8 cellular contexts compared by ENCODE assay signal in the genomic region with DNA sequence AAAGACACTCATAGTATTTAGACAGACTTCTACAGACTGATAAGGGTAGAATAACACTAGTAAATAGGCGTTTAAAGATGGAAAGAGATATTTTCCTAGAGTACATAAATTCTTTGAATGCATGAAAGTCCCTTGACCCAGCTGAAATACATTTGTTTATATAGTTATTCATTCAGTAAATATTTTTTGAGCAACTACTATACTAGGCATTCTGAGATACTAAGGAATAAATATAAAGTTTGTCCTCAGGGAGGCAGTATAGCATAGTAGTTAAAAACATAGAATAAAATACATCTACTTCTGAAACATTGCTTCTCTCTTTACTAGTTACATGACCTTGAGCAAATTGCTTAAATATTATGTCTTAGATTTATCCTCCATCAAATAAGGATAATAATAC. TPM values are rescaled to one million over a fixed set of nuclear protein-coding genes. Genes with fewer than 3 reads are reported as not detected.
DNase-seq lines count a peak whose midpoint lies in the region; ATAC-seq and TF ChIP-seq lines count a peak whose summit lies in the region.

No MANE protein-coding gene starts in this region.

- no peak for DNase-seq in AG04450 (ENCODE audit: low read depth, low spot score)
- DNase-seq in OCI-M1 (lab: John Stamatoyannopoulos, UW): peak; percentile 58
- DNase-seq in foreskin keratinocyte: peak in 1 of 2 donors; percentile 3
- DNase-seq in nucleus accumbens (lab: John Stamatoyannopoulos, UW): no peak
- no peak for DNase-seq in activated CD4-positive, alpha-beta T cell treated with anti-CD3 and anti-CD28 coated beads for 4 hours

- H3K27me3 ChIP-seq in AG04450 (ENCODE audit: control insufficient read depth, insufficient read depth, low read length) (no peaks in the 10 kb centered on the region), foreskin keratinocyte (no peaks in the 10 kb centered on the region)

- CTCF ChIA-PET in AG04450 (lab: Charles Lee): interaction anchor here (0.6 to 2.7 kb wide), 4 partner anchors 9 to 872 kb away, joined by 3 to 29 read pairs (median 8); no protein-coding TSS in a partner anchor

- no peak overlapping the region for H3K4me3 ChIP-seq in AG04450 (ENCODE audit: low read depth, low read length)

- H3K27ac ChIP-seq in AG04450 (ENCODE audit: low read depth, low read length) (no peak overlapping the region), foreskin keratinocyte (no peak overlapping the region)

- POLR2A ChIA-PET in AG04450 (lab: Yijun Ruan, JAX): no interaction called here

- H3K4me1 ChIP-seq in foreskin keratinocyte: no peaks in the 10 kb centered on the region

- peak; percentile 74 for ATAC-seq in GM18870 (IDR thresholded peaks at IDR 0.05; ENCODE audit: unreplicated experiment)
- peak; percentile 19 for ATAC-seq in foreskin keratinocyte
- ATAC-seq in HG03196 (IDR thresholded peaks at IDR 0.05; ENCODE audit: unreplicated experiment): no peak
- ATAC-seq in HG02973 (IDR thresholded peaks at IDR 0.05; ENCODE audit: unreplicated experiment): no peak

- H3K9me3 ChIP-seq in AG04450 (ENCODE audit: control insufficient read depth, insufficient read depth, low read length): no peaks in the 10 kb centered on the region

- TF ChIP-seq CTCF in AG04450 (IDR thresholded peaks at IDR 0.05; ENCODE audit: low read depth, low read length) (peak; percentile 15; the same call in 1 of the 2 replicates), foreskin keratinocyte (conservative IDR thresholded peaks at IDR 0.05) (peak; percentile 50)

RNA-seq across cellular contexts. Expression of a gene that starts 27.4 kb away (rescaled TPM):
- polyA plus RNA-seq in AG04450 (2011; rRNA removed) (3.6 and 3.7 TPM in 2 replicates), foreskin keratinocyte (6.2 and 8.1 TPM in 2 replicates)
- polyA minus RNA-seq in AG04450 (2011; rRNA and poly(A)+ RNA removed): 1.0 TPM in 1 of 2 replicates, not detected in the other
- total RNA-seq in foreskin keratinocyte: 1.7 and 2.4 TPM in 2 replicates

RNA-seq across cellular contexts. Expression of a gene that starts 27.6 kb away (rescaled TPM):
- 186 and 276 TPM in 2 replicates for polyA plus RNA-seq in AG04450 (2011; rRNA removed)
- 29.8 and 50.2 TPM in 2 replicates for polyA minus RNA-seq in AG04450 (2011; rRNA and poly(A)+ RNA removed)
- total RNA-seq in foreskin keratinocyte: 39.2 and 48.7 TPM in 2 replicates
- polyA plus RNA-seq in foreskin keratinocyte: 38.9 and 39.0 TPM in 2 replicates

Comparison
In these comparisons a context has a peak if more than half of its experiments do, and no peak if none do; other contexts are left out.
1. ATAC-seq: peak in GM18870 (single experiment) and foreskin keratinocyte (single experiment); none in HG03196 (single experiment) and HG02973 (single experiment).